In the genomic region with DNA sequence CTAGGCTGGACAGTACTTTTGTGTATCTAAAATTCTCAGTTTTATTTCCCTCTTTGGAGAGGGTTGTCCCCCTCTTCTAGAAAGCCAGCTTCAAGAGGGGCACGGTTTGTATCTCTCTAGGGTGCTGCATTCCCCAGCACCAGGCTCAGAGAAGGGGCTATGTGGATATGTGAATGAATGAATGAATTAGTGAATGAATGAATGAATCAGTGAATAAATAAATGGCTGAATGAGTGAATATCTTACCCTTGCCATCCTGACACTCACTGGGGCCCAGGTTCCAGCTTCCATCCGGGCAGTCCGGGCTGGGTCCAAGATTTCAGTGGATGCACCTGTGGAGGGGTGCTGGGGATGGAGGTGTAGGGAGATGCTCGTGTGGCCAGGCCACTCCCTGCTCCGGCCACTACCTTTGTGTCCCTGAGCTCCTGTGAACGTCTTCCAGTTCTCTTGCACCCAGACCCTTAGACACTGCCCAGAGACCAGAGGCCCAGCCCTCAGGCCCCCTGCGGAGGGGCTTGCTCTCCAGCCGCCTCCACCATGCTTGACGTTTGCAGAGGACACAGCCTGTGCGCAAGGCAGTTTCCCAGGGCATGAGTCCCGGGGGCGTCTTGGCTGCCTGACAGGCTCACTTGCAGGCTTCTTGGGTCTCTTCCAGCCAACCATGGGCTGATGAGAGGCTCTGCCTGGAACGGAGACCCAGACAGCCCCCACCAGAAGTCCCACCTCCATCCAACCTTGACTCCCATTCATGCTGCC, we compare ENCODE assay signal across 2 cellular contexts.
TF ChIP-seq lines count a peak whose summit lies in the region.

No MANE protein-coding gene starts in this region.

TF ChIP-seq in HCT116, 20 proteins besides CTCF, POLR2A, EP300 and RAD21:
- TF ChIP-seq SRF (IDR thresholded peaks at IDR 0.05; ENCODE audit: low read depth) (no peak), SIN3A (IDR thresholded peaks at IDR 0.05; ENCODE audit: low read depth) (no peak), ZNF274 (IDR thresholded peaks at IDR 0.05; ENCODE audit: low read depth, low read length) (no peak), SP1 (IDR thresholded peaks at IDR 0.05; ENCODE audit: low read depth) (no peak), EGR1 (IDR thresholded peaks at IDR 0.05; ENCODE audit: low read depth) (no peak), EZH2 (IDR thresholded peaks at IDR 0.05) (no peak)

TF ChIP-seq in K562, 482 proteins besides CTCF, POLR2A, EP300 and RAD21:
- TF ChIP-seq ZZZ3 (IDR thresholded peaks at IDR 0.05) (no peak), ZNF24 (IDR thresholded peaks at IDR 0.05) (peak; percentile 96)
